ENCODE assay signal across 14 cellular contexts in the genomic region with DNA sequence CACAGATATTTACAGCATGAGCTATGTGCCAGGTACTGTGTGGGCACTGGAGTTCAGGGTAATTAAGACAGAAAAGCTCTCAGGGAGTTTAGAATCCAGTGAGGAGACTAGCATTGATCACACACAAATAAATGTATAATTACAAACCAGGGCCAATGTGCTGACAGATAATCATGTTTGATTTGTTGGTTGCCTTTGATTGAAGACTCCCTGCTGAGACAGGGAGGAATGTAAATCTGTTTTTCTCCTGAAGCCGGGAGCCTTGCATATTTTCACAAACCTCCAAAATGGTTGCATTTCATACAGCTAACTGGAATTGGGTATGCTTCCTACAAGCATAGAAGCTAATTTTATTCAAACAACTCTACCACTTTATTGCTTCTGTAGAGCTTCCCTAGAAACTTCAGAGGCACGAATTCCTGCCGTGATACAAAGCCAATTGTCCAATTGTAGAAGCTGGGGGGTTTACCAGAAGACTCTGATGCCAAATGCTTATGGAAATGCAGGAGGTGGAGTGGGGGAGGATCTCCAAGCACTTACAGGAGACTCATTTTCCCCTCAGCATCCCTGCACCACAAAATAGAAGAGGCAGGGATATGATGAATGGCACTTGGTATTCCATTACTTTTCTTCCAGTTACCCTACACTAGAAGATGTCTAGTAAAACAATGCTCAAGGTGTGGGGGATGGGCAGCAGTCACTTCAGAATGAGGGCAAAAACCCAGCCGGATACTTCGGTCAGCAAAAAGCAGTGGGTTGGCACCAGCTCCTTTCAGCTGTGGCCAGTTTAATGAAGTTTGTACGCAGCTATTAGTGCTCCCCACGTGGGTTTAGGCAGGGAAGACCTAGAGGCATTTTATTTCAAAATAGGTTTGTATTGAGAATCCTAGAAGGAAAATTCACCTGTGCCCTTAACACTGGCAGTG.
"Had no signal": no experiment of that assay in that cellular context is flagged by ENCODE, and none has a peak within 500 bp of the region (broad histone marks: within the 10 kb centered on the region; RNA-seq: fewer than 3 reads in every experiment).

No MANE protein-coding gene starts in this region.

- ATAC-seq: right cardiac atrium had no signal

- H3K4me3 ChIP-seq: coronary artery, smooth muscle cell, tibial nerve had no signal

- H3K36me3 Mint-ChIP-seq: stimulated activated memory B cell treated with anti-CD40 and anti-IgM and Interleukin-4, amounts not matched to agents 10 μg/mL and 1 μg/mL and 100 μg/mL, for 72 hours had no signal

- H3K4me1 ChIP-seq: tibial nerve had no signal

- H3K9me3 ChIP-seq: neutrophil, tibial nerve had no signal

- H3K4me2 ChIP-seq: smooth muscle cell had no signal

- H3K9me3 Mint-ChIP-seq: activated naive CD4-positive, alpha-beta T cell treated with anti-CD3 and anti-CD28 coated beads for 36 hours; activated T-helper 1 cell treated with anti-CD3 and anti-CD28 coated beads, Interleukin-12 subunit alpha, Interleukin-12 subunit beta, Interleukin-2, Interleukin-4 antibody, amounts not matched to agents 30 ng/mL and 10 ng/mL and 1 ng/mL, durations not matched to agents 14 hours and 24 hours and 36 hours; stimulated activated memory B cell treated with anti-CD40 and anti-IgM and Interleukin-4, amounts not matched to agents 10 μg/mL and 1 μg/mL and 100 μg/mL, for 72 hours had no signal

- H3K27ac ChIP-seq: coronary artery, neutrophil, tibial nerve had no signal

- DNase-seq: activated CD4-positive, alpha-beta T cell treated with anti-CD3 and anti-CD28 coated beads for 48 hours; activated naive CD4-positive, alpha-beta T cell treated with anti-CD3 and anti-CD28 coated beads for 36 hours; caudate nucleus; effector CD4-positive, alpha-beta T cell; foreskin melanocyte; head of caudate nucleus; right cardiac atrium; T-helper 1 cell had no signal

- H3K27ac Mint-ChIP-seq: activated naive CD4-positive, alpha-beta T cell treated with anti-CD3 and anti-CD28 coated beads for 36 hours; activated T-helper 1 cell treated with anti-CD3 and anti-CD28 coated beads, Interleukin-12 subunit alpha, Interleukin-12 subunit beta, Interleukin-2, Interleukin-4 antibody, amounts not matched to agents 30 ng/mL and 10 ng/mL and 1 ng/mL, durations not matched to agents 14 hours and 24 hours and 36 hours; stimulated activated memory B cell treated with anti-CD40 and anti-IgM and Interleukin-4, amounts not matched to agents 10 μg/mL and 1 μg/mL and 100 μg/mL, for 72 hours had no signal

- H3K36me3 ChIP-seq: neutrophil, tibial nerve had no signal

- H3K4me3 Mint-ChIP-seq: activated naive CD4-positive, alpha-beta T cell treated with anti-CD3 and anti-CD28 coated beads for 36 hours; activated T-helper 1 cell treated with anti-CD3 and anti-CD28 coated beads, Interleukin-12 subunit alpha, Interleukin-12 subunit beta, Interleukin-2, Interleukin-4 antibody, amounts not matched to agents 30 ng/mL and 10 ng/mL and 1 ng/mL, durations not matched to agents 14 hours and 24 hours and 36 hours; stimulated activated memory B cell treated with anti-CD40 and anti-IgM and Interleukin-4, amounts not matched to agents 10 μg/mL and 1 μg/mL and 100 μg/mL, for 72 hours had no signal
